10 cellular contexts compared by ENCODE assay signal in genomic region chr2:73940066-73940465, GRCh38. TPM values are rescaled to one million over a fixed set of nuclear protein-coding genes. Genes with fewer than 3 reads are reported as not detected.
DNase-seq lines count a peak whose midpoint lies in the region; ATAC-seq, FAIRE-seq and TF ChIP-seq lines count a peak whose summit lies in the region.
"Not testable (repeated sequence)": the region's sequence is repeated elsewhere in the genome, so short reads cannot be mapped to it uniquely, and the experiment has no call there.
"Had no signal": no experiment of that assay in that cellular context is flagged by ENCODE, and none has a peak within 500 bp of the region (broad histone marks: within the 10 kb centered on the region; RNA-seq: fewer than 3 reads in every experiment).

No MANE protein-coding gene starts in this region.

- H3K9me3 ChIP-seq in CD4-positive, CD25-positive, alpha-beta regulatory T cell (ENCODE audit: control insufficient read depth in 2 of 2, low read length in 2 of 2) = not testable (repeated sequence)

- not testable (repeated sequence) for H3K4me3 Mint-ChIP-seq in CD4-positive, CD25-positive, alpha-beta regulatory T cell; activated T-cell treated with anti-CD3 and anti-CD28 coated beads, Interleukin-2, amount 50 U/mL, for 24 hours; natural killer cell
- peak overlapping the region; percentile 21 for H3K4me3 Mint-ChIP-seq in stimulated activated effector memory CD8-positive, alpha-beta T cell treated with anti-CD3 and anti-CD28 coated beads, Interleukin-12 subunit alpha, Interleukin-12 subunit beta, amount 100 ng/mL, for 72 hours

- H3K36me3 Mint-ChIP-seq in CD4-positive, CD25-positive, alpha-beta regulatory T cell = peaks cover 46% of the 10 kb centered on the region
- peaks cover 92% of the 10 kb centered on the region for H3K36me3 Mint-ChIP-seq in activated T-cell treated with anti-CD3 and anti-CD28 coated beads, Interleukin-2, amount 50 U/mL, for 24 hours (ENCODE audit: low read depth)
- H3K36me3 Mint-ChIP-seq in activated naive CD4-positive, alpha-beta T cell treated with anti-CD3 and anti-CD28 coated beads, Interleukin-2, amount 50 U/mL, for 72 hours = peaks cover 24 to 42% of the 10 kb centered on the region in 2 donors
- H3K36me3 Mint-ChIP-seq in natural killer cell = not testable (repeated sequence)
- H3K36me3 Mint-ChIP-seq in stimulated activated effector memory CD8-positive, alpha-beta T cell treated with anti-CD3 and anti-CD28 coated beads, Interleukin-12 subunit alpha, Interleukin-12 subunit beta, amount 100 ng/mL, for 72 hours = peaks cover 60% of the 10 kb centered on the region

- H3K27ac Mint-ChIP-seq in CD4-positive, CD25-positive, alpha-beta regulatory T cell = peak overlapping the region in 2 of 3 donors; percentile 17 to 58
- peak overlapping the region; percentile 87 for H3K27ac Mint-ChIP-seq in activated T-cell treated with anti-CD3 and anti-CD28 coated beads, Interleukin-2, amount 50 U/mL, for 24 hours
- peak overlapping the region; percentile 84 to 88 for H3K27ac Mint-ChIP-seq in activated naive CD4-positive, alpha-beta T cell treated with anti-CD3 and anti-CD28 coated beads, Interleukin-2, amount 50 U/mL, for 72 hours
- peak overlapping the region; percentile 19 to 23 for H3K27ac Mint-ChIP-seq in natural killer cell
- H3K27ac Mint-ChIP-seq in stimulated activated effector memory CD8-positive, alpha-beta T cell treated with anti-CD3 and anti-CD28 coated beads, Interleukin-12 subunit alpha, Interleukin-12 subunit beta, amount 100 ng/mL, for 72 hours = not testable (repeated sequence)

- peaks cover 16 to 95% (median 74%) of the 10 kb centered on the region in 4 donors for H3K4me1 Mint-ChIP-seq in CD4-positive, CD25-positive, alpha-beta regulatory T cell
- H3K4me1 Mint-ChIP-seq in activated T-cell treated with anti-CD3 and anti-CD28 coated beads, Interleukin-2, amount 50 U/mL, for 24 hours (ENCODE audit: low read depth) = peaks cover 89% of the 10 kb centered on the region
- H3K4me1 Mint-ChIP-seq in natural killer cell = peaks cover 57% of the 10 kb centered on the region in 2 donors
- peaks cover 80% of the 10 kb centered on the region for H3K4me1 Mint-ChIP-seq in stimulated activated effector memory CD8-positive, alpha-beta T cell treated with anti-CD3 and anti-CD28 coated beads, Interleukin-12 subunit alpha, Interleukin-12 subunit beta, amount 100 ng/mL, for 72 hours

- ATAC-seq in CD4-positive, CD25-positive, alpha-beta regulatory T cell (ENCODE audit: low read depth in 2 of 2); activated naive CD4-positive, alpha-beta T cell treated with anti-CD3 and anti-CD28 coated beads, Interleukin-2, amount 50 U/mL, for 72 hours; natural killer cell; stimulated activated effector memory CD8-positive, alpha-beta T cell treated with anti-CD3 and anti-CD28 coated beads, Interleukin-12 subunit alpha, Interleukin-12 subunit beta, amount 100 ng/mL, for 72 hours: not testable (repeated sequence)
- peak; percentile 52 for ATAC-seq in esophagus mucosa

- DNase-seq in CD4-positive, CD25-positive, alpha-beta regulatory T cell; RWPE1 (ENCODE audit: low spot score); activated T-cell treated with anti-CD3 and anti-CD28 coated beads, Interleukin-2, amount 50 U/mL, for 24 hours; activated naive CD4-positive, alpha-beta T cell treated with anti-CD3 and anti-CD28 coated beads, Interleukin-2, amount 50 U/mL, for 72 hours (ENCODE audit: low spot score in 2 of 2); natural killer cell; stimulated activated effector memory CD8-positive, alpha-beta T cell treated with anti-CD3 and anti-CD28 coated beads, Interleukin-12 subunit alpha, Interleukin-12 subunit beta, amount 100 ng/mL, for 72 hours (ENCODE audit: low spot score in 2 of 2): not testable (repeated sequence)
- DNase-seq in bronchial epithelial cell (ENCODE audit: low read depth) = peak; percentile 89

- H3K9me3 Mint-ChIP-seq in CD4-positive, CD25-positive, alpha-beta regulatory T cell; activated T-cell treated with anti-CD3 and anti-CD28 coated beads, Interleukin-2, amount 50 U/mL, for 24 hours; activated naive CD4-positive, alpha-beta T cell treated with anti-CD3 and anti-CD28 coated beads, Interleukin-2, amount 50 U/mL, for 72 hours; natural killer cell; stimulated activated effector memory CD8-positive, alpha-beta T cell treated with anti-CD3 and anti-CD28 coated beads, Interleukin-12 subunit alpha, Interleukin-12 subunit beta, amount 100 ng/mL, for 72 hours: not testable (repeated sequence)

- TF ChIP-seq CTCF in RWPE1 (conservative IDR thresholded peaks at IDR 0.05; ENCODE audit: low read depth); bronchial epithelial cell (IDR thresholded peaks at IDR 0.05; ENCODE audit: insufficient read depth, low read length, severe bottlenecking); natural killer cell (IDR thresholded peaks at IDR 0.05): not testable (repeated sequence)

- not testable (repeated sequence) for FAIRE-seq in bronchial epithelial cell (lab: Jason Lieb, UNC)

- intact Hi-C loops in natural killer cell (cut with micrococcal nuclease) = not testable (repeated sequence)

- CTCF ChIA-PET in RWPE1 (lab: Yijun Ruan, JAX) = not testable (repeated sequence)

- not testable (repeated sequence) for H3K27me3 ChIP-seq in CD4-positive, CD25-positive, alpha-beta regulatory T cell (ENCODE audit: control insufficient read depth, insufficient read depth, low read length); bronchial epithelial cell (ENCODE audit: control insufficient read depth, insufficient read depth, low read length)

- H3K27ac ChIP-seq in CD4-positive, CD25-positive, alpha-beta regulatory T cell (ENCODE audit: insufficient read depth, low read length, poor library complexity, severe bottlenecking) = not testable (repeated sequence)
- peak overlapping the region; percentile 74 for H3K27ac ChIP-seq in RWPE1

- not testable (repeated sequence) for H3K4me3 ChIP-seq in CD4-positive, CD25-positive, alpha-beta regulatory T cell (ENCODE audit: low read depth, low read length); bronchial epithelial cell (ENCODE audit: low read depth, low read length)

- not testable (repeated sequence) for H3K27me3 Mint-ChIP-seq in CD4-positive, CD25-positive, alpha-beta regulatory T cell; activated T-cell treated with anti-CD3 and anti-CD28 coated beads, Interleukin-2, amount 50 U/mL, for 24 hours; natural killer cell (ENCODE audit: low read depth in 2 of 2)

- POLR2A ChIA-PET in RWPE1 (lab: Yijun Ruan, JAX; ENCODE audit: low non-redundant PET) = not testable (repeated sequence)

- peaks cover 34% of the 10 kb centered on the region for H3K36me3 ChIP-seq in CD4-positive, CD25-positive, alpha-beta regulatory T cell (ENCODE audit: control insufficient read depth, insufficient read depth, low read length)
- not testable (repeated sequence) for H3K36me3 ChIP-seq in bronchial epithelial cell (ENCODE audit: control insufficient read depth, insufficient read depth, low read length)

- H3K4me1 ChIP-seq in CD4-positive, CD25-positive, alpha-beta regulatory T cell (ENCODE audit: control insufficient read depth, insufficient read depth, low read length, poor library complexity, severe bottlenecking) = peaks cover 21% of the 10 kb centered on the region

RNA-seq across cellular contexts. Expression of gene DGUOK, which starts 13.4 kb away (rescaled TPM):
- 43.5 TPM for total RNA-seq in CD4-positive, CD25-positive, alpha-beta regulatory T cell
- polyA plus RNA-seq in CD4-positive, CD25-positive, alpha-beta regulatory T cell = 100 to 1,000 TPM; 182 to 226 (median 205) TPM
- total RNA-seq in activated naive CD4-positive, alpha-beta T cell treated with anti-CD3 and anti-CD28 coated beads, Interleukin-2, amount 50 U/mL, for 72 hours = 10 to 100 TPM; 75.5 to 89.1 TPM
- 39.3 and 40.8 TPM in 2 replicates for total RNA-seq in bronchial epithelial cell
- 38.3 TPM for total RNA-seq in esophagus mucosa
- 10 to 100 TPM; 47.6 to 56.8 (median 54.8) TPM for total RNA-seq in natural killer cell

RNA-seq across cellular contexts. Expression of gene TET3, which starts 44.6 kb away (rescaled TPM):
- total RNA-seq in CD4-positive, CD25-positive, alpha-beta regulatory T cell = 26.3 TPM
- polyA plus RNA-seq in CD4-positive, CD25-positive, alpha-beta regulatory T cell = under 1 TPM; 0.22 to 0.30 (median 0.26) TPM
- total RNA-seq in activated naive CD4-positive, alpha-beta T cell treated with anti-CD3 and anti-CD28 coated beads, Interleukin-2, amount 50 U/mL, for 72 hours = 10 to 100 TPM; 15.9 to 24.7 TPM
- total RNA-seq in bronchial epithelial cell = 5.3 and 9.0 TPM in 2 replicates
- 18.8 TPM for total RNA-seq in esophagus mucosa
- total RNA-seq in natural killer cell = 10 to 100 TPM; 40.0 to 47.9 (median 45.3) TPM

RNA-seq across cellular contexts. Expression of gene ACTG2, which starts 47.3 kb away (rescaled TPM):
- total RNA-seq in CD4-positive, CD25-positive, alpha-beta regulatory T cell = 0.64 TPM
- 1 to 10 TPM; 2.4 to 6.6 (median 3.7) TPM for polyA plus RNA-seq in CD4-positive, CD25-positive, alpha-beta regulatory T cell
- total RNA-seq in activated naive CD4-positive, alpha-beta T cell treated with anti-CD3 and anti-CD28 coated beads, Interleukin-2, amount 50 U/mL, for 72 hours = under 1 TPM in 1 of 2 donors, not detected in 1; 0.27 TPM
- total RNA-seq in bronchial epithelial cell = not detected in 2 replicates
- 40.8 TPM for total RNA-seq in esophagus mucosa
- total RNA-seq in natural killer cell = not detected
- total RNA-seq: G401 had no signal
- polyA plus RNA-seq: CD14-positive monocyte had no signal

Comparison
In these comparisons a context has a peak if more than half of its experiments do, and no peak if none do; other contexts are left out.
1. RNA of gene ACTG2, which starts 47.3 kb away (total RNA-seq): 40.8 TPM in esophagus mucosa (single experiment); 0.64 TPM in CD4-positive, CD25-positive, alpha-beta regulatory T cell (single experiment), 0.27 TPM in activated naive CD4-positive, alpha-beta T cell treated with anti-CD3 and anti-CD28 coated beads, Interleukin-2, amount 50 U/mL, for 72 hours, not detected in bronchial epithelial cell and not detected in natural killer cell; every median in the first group is over 10 times any median in the second.